ENCODE assay signal across 20 cellular contexts in genomic region chr9:82665324-82665723, GRCh38.
DNase-seq lines count a peak whose midpoint lies in the region; ATAC-seq and TF ChIP-seq lines count a peak whose summit lies in the region.
"Had no signal": no experiment of that assay in that cellular context is flagged by ENCODE, and none has a peak within 500 bp of the region (broad histone marks: within the 10 kb centered on the region; RNA-seq: fewer than 3 reads in every experiment).

No MANE protein-coding gene starts in this region.

- H3K36me3 ChIP-seq in testis (ENCODE audit: low read depth, missing control alignments), result no peaks in the 10 kb centered on the region
- H3K36me3 ChIP-seq: BE2C had no signal

- TF ChIP-seq CTCF in 22Rv1 (IDR thresholded peaks at IDR 0.05), result no peak
- TF ChIP-seq CTCF in LNCaP clone FGC (IDR thresholded peaks at IDR 0.05; ENCODE audit: control insufficient read depth, extremely low read depth, insufficient read depth), result no peak
- TF ChIP-seq CTCF in testis (IDR thresholded peaks at IDR 0.05), result no peak

- peaks cover 11% of the 10 kb centered on the region for H3K9me3 Mint-ChIP-seq in activated T-helper 17 cell treated with anti-CD3 and anti-CD28 coated beads, Interleukin-2, amount 50 U/mL, for 72 hours

- 79 to 85% methylated on average over 3 of the region's 3 CpGs for WGBS in testis, 2 donors

- H3K27ac ChIP-seq in 22Rv1 (peak overlapping the region; percentile 4), testis (no peak overlapping the region)

- intact Hi-C loops in testis (cut with DNase I; ENCODE audit: low total_unique reads), result no loop called here

- H3K4me3 ChIP-seq in LNCaP clone FGC (ENCODE audit: low read depth, low read length) (no peak overlapping the region), testis (no peak overlapping the region)
- H3K4me3 ChIP-seq: GM12878 had no signal

- no peaks in the 10 kb centered on the region for H3K4me1 Mint-ChIP-seq in activated T-helper 17 cell treated with anti-CD3 and anti-CD28 coated beads, Interleukin-2, amount 50 U/mL, for 72 hours
- H3K4me1 Mint-ChIP-seq in T-helper 17 cell, result no peaks in the 10 kb centered on the region
- H3K4me1 Mint-ChIP-seq: CD4-positive, CD25-positive, alpha-beta regulatory T cell; CD8-positive, alpha-beta memory T cell had no signal

- H3K9me3 ChIP-seq in testis (no peaks in the 10 kb centered on the region), T-helper 17 cell (ENCODE audit: control insufficient read depth, low read length, poor library complexity, severe bottlenecking) (no peaks in the 10 kb centered on the region)
- H3K9me3 ChIP-seq: BE2C had no signal

- H3K4me1 ChIP-seq in testis, result no peaks in the 10 kb centered on the region

- H3K27me3 ChIP-seq in testis, result no peaks in the 10 kb centered on the region
- H3K27me3 ChIP-seq: BE2C had no signal

- no peak for ATAC-seq in activated T-helper 17 cell treated with anti-CD3 and anti-CD28 coated beads, Interleukin-2, amount 50 U/mL, for 72 hours (replicated peaks)
- no peak for ATAC-seq in T-helper 17 cell
- ATAC-seq: GM12878, HepG2 had no signal

- TF ChIP-seq POLR2A in testis (IDR thresholded peaks at IDR 0.05), result no peak

- H3K36me3 Mint-ChIP-seq in activated T-helper 17 cell treated with anti-CD3 and anti-CD28 coated beads, Interleukin-2, amount 50 U/mL, for 72 hours (ENCODE audit: low read depth), result no peaks in the 10 kb centered on the region
- H3K36me3 Mint-ChIP-seq in T-helper 17 cell (ENCODE audit: low read depth), result no peaks in the 10 kb centered on the region
- H3K36me3 Mint-ChIP-seq: CD4-positive, CD25-positive, alpha-beta regulatory T cell; CD8-positive, alpha-beta memory T cell had no signal

- no peak overlapping the region for H3K4me3 Mint-ChIP-seq in activated T-helper 17 cell treated with anti-CD3 and anti-CD28 coated beads, Interleukin-2, amount 50 U/mL, for 72 hours
- no peak overlapping the region for H3K4me3 Mint-ChIP-seq in T-helper 17 cell
- H3K4me3 Mint-ChIP-seq: CD4-positive, CD25-positive, alpha-beta regulatory T cell; CD8-positive, alpha-beta memory T cell had no signal

- H3K27ac Mint-ChIP-seq in activated T-helper 17 cell treated with anti-CD3 and anti-CD28 coated beads, Interleukin-2, amount 50 U/mL, for 72 hours, result no peak overlapping the region
- no peak overlapping the region for H3K27ac Mint-ChIP-seq in T-helper 17 cell
- H3K27ac Mint-ChIP-seq: CD8-positive, alpha-beta memory T cell had no signal

- H3K27me3 Mint-ChIP-seq in activated T-helper 17 cell treated with anti-CD3 and anti-CD28 coated beads, Interleukin-2, amount 50 U/mL, for 72 hours, result no peaks in the 10 kb centered on the region
- H3K27me3 Mint-ChIP-seq in T-helper 17 cell, result no peaks in the 10 kb centered on the region
- H3K27me3 Mint-ChIP-seq: CD4-positive, CD25-positive, alpha-beta regulatory T cell; CD8-positive, alpha-beta memory T cell had no signal

- DNase-seq in DMS53 treated with DMSO at 0.1 percent for 48 hours (lab: John Stamatoyannopoulos, UW; ENCODE audit: unreplicated experiment) (peak; percentile 76), LNCaP clone FGC (ENCODE audit: low read depth) (peak; percentile 74), NCI-H748 treated with DMSO at 0.1 percent for 48 hours (lab: John Stamatoyannopoulos, UW) (peak; percentile 27), testis (no peak), T-helper 17 cell (no peak), DMS 273 (lab: John Stamatoyannopoulos, UW; ENCODE audit: unreplicated experiment) (no peak)
- DNase-seq: ACHN; BE2C; C1 segment of cervical spinal cord; CD4-positive, CD25-positive, alpha-beta regulatory T cell; CD8-positive, alpha-beta memory T cell; COR-L47; DND-41; EL; HCEC 1CT; KG1 had no signal

Comparison
In these comparisons a context has a peak if more than half of its experiments do, and no peak if none do; other contexts are left out.
1. DNase-seq: peak in DMS53 treated with DMSO at 0.1 percent for 48 hours (single experiment), LNCaP clone FGC (single experiment) and NCI-H748 treated with DMSO at 0.1 percent for 48 hours (single experiment); none in testis (single experiment), T-helper 17 cell (0 of 3) and DMS 273 (single experiment).